ENCODE assay signal across 1 cellular context in the genomic region with DNA sequence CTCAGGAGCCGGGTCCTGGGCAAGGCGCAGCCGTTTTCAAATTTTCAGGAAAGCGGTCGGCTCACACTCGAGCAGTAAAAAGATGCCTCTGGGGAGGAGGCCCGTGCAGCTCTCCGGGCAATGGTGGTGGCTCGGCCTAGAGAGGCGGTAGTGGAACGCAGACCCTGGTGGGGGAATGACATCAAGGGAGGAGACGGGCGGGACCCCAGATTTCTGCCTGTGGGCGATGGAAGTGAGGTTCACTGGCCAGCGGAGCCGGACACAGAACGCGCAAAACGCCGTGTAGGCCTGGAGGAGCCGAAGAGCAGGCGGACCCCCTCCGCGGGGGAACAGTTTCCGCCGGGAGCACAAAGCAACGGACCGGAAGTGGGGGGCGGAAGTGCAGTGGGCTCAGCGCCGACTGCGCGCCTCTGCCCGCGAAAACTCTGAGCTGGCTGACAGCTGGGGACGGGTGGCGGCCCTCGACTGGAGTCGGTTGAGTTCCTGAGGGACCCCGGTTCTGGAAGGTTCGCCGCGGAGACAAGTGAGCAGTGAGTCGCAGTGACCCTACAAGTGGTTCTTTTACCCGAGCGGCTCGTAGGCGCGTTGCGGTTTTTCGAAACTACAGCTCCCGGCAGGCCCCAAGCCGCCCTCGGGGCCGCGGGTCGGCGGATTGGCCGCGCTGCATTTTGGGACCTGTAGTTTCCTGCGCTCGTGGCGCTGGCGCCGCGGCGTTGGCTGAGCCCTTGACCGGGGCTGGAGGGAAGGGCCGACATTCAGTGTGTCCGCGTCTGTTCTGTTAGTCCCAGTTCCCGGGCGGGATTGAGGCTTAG.
A peak's percentile ranks its signal among the peaks of the same experiment; 100 is the strongest.
TF ChIP-seq lines count a peak whose summit lies in the region.

A gene with protein sequence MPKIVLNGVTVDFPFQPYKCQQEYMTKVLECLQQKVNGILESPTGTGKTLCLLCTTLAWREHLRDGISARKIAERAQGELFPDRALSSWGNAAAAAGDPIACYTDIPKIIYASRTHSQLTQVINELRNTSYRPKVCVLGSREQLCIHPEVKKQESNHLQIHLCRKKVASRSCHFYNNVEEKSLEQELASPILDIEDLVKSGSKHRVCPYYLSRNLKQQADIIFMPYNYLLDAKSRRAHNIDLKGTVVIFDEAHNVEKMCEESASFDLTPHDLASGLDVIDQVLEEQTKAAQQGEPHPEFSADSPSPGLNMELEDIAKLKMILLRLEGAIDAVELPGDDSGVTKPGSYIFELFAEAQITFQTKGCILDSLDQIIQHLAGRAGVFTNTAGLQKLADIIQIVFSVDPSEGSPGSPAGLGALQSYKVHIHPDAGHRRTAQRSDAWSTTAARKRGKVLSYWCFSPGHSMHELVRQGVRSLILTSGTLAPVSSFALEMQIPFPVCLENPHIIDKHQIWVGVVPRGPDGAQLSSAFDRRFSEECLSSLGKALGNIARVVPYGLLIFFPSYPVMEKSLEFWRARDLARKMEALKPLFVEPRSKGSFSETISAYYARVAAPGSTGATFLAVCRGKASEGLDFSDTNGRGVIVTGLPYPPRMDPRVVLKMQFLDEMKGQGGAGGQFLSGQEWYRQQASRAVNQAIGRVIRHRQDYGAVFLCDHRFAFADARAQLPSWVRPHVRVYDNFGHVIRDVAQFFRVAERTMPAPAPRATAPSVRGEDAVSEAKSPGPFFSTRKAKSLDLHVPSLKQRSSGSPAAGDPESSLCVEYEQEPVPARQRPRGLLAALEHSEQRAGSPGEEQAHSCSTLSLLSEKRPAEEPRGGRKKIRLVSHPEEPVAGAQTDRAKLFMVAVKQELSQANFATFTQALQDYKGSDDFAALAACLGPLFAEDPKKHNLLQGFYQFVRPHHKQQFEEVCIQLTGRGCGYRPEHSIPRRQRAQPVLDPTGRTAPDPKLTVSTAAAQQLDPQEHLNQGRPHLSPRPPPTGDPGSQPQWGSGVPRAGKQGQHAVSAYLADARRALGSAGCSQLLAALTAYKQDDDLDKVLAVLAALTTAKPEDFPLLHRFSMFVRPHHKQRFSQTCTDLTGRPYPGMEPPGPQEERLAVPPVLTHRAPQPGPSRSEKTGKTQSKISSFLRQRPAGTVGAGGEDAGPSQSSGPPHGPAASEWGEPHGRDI (N-terminal part only) (plus strand): TSS at position 376 of the 812 bp plus-strand sequence. CDS start 1,091 bp downstream, outside the sequence.

TF ChIP-seq in HepG2, 621 proteins besides CTCF, POLR2A, EP300 and RAD21 (continued from another document and continues in another):
- TF ChIP-seq SP140L (CRISPR knock-in tag; IDR thresholded peaks at IDR 0.05; ENCODE audit: borderline replicate concordance) (peak; percentile 69; the same call in 1 of the 2 replicates), HNRNPUL1 (IDR thresholded peaks at IDR 0.05; ENCODE audit: low read depth, low read length) (no peak), ZNF354B (CRISPR knock-in tag; IDR thresholded peaks at IDR 0.05) (peak; percentile 83), HNRNPH1 (optimal IDR thresholded peaks at IDR 0.05; ENCODE audit: low read depth, low read length) (no peak), ZNF556 (CRISPR knock-in tag; IDR thresholded peaks at IDR 0.05; ENCODE audit: borderline replicate concordance) (peak; percentile 96; the same call in 1 of the 2 replicates), GZF1 (CRISPR knock-in tag; IDR thresholded peaks at IDR 0.05) (no peak; the same call in 1 of the 2 replicates), JUNB (CRISPR knock-in tag; IDR thresholded peaks at IDR 0.05; ENCODE audit: borderline replicate concordance) (no peak), RBM39 (IDR thresholded peaks at IDR 0.05; ENCODE audit: low read depth, low read length, poor library complexity, severe bottlenecking) (peak; percentile 90), SATB2 (CRISPR knock-in tag; IDR thresholded peaks at IDR 0.05) (peak; percentile 96), PAX8 (CRISPR knock-in tag; IDR thresholded peaks at IDR 0.05; ENCODE audit: borderline replicate concordance) (0 out of 2 replicates have a peak, but pooled peaks have one; percentile 11), FOXC1 (CRISPR knock-in tag; IDR thresholded peaks at IDR 0.05; ENCODE audit: borderline replicate concordance) (peak; percentile 97), ZNF746 (CRISPR knock-in tag; IDR thresholded peaks at IDR 0.05) (peak; percentile 89), MXI1 (IDR thresholded peaks at IDR 0.05; ENCODE audit: borderline replicate concordance, low read depth, low read length) (peak; percentile 85; the same call in 1 of the 3 replicates)
- TF ChIP-seq, protein P1, sequence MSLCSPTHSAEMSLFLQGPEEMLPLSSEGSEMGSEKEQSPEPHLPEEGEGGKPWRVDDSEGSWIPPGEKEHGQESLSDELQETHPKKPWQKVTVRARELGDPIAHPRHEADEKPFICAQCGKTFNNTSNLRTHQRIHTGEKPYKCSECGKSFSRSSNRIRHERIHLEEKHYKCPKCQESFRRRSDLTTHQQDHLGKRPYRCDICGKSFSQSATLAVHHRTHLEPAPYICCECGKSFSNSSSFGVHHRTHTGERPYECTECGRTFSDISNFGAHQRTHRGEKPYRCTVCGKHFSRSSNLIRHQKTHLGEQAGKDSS (CRISPR knock-in tag; IDR thresholded peaks at IDR 0.05; ENCODE audit: borderline replicate concordance, low read depth), result peak; percentile 80
- TF ChIP-seq, protein P2, sequence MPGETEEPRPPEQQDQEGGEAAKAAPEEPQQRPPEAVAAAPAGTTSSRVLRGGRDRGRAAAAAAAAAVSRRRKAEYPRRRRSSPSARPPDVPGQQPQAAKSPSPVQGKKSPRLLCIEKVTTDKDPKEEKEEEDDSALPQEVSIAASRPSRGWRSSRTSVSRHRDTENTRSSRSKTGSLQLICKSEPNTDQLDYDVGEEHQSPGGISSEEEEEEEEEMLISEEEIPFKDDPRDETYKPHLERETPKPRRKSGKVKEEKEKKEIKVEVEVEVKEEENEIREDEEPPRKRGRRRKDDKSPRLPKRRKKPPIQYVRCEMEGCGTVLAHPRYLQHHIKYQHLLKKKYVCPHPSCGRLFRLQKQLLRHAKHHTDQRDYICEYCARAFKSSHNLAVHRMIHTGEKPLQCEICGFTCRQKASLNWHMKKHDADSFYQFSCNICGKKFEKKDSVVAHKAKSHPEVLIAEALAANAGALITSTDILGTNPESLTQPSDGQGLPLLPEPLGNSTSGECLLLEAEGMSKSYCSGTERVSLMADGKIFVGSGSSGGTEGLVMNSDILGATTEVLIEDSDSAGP (CRISPR knock-in tag; IDR thresholded peaks at IDR 0.05; ENCODE audit: borderline replicate concordance), result peak; percentile 98
- TF ChIP-seq, protein P3, sequence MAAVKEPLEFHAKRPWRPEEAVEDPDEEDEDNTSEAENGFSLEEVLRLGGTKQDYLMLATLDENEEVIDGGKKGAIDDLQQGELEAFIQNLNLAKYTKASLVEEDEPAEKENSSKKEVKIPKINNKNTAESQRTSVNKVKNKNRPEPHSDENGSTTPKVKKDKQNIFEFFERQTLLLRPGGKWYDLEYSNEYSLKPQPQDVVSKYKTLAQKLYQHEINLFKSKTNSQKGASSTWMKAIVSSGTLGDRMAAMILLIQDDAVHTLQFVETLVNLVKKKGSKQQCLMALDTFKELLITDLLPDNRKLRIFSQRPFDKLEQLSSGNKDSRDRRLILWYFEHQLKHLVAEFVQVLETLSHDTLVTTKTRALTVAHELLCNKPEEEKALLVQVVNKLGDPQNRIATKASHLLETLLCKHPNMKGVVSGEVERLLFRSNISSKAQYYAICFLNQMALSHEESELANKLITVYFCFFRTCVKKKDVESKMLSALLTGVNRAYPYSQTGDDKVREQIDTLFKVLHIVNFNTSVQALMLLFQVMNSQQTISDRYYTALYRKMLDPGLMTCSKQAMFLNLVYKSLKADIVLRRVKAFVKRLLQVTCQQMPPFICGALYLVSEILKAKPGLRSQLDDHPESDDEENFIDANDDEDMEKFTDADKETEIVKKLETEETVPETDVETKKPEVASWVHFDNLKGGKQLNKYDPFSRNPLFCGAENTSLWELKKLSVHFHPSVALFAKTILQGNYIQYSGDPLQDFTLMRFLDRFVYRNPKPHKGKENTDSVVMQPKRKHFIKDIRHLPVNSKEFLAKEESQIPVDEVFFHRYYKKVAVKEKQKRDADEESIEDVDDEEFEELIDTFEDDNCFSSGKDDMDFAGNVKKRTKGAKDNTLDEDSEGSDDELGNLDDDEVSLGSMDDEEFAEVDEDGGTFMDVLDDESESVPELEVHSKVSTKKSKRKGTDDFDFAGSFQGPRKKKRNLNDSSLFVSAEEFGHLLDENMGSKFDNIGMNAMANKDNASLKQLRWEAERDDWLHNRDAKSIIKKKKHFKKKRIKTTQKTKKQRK (IDR thresholded peaks at IDR 0.05; ENCODE audit: low read length), result no peak
- TF ChIP-seq, protein P4, sequence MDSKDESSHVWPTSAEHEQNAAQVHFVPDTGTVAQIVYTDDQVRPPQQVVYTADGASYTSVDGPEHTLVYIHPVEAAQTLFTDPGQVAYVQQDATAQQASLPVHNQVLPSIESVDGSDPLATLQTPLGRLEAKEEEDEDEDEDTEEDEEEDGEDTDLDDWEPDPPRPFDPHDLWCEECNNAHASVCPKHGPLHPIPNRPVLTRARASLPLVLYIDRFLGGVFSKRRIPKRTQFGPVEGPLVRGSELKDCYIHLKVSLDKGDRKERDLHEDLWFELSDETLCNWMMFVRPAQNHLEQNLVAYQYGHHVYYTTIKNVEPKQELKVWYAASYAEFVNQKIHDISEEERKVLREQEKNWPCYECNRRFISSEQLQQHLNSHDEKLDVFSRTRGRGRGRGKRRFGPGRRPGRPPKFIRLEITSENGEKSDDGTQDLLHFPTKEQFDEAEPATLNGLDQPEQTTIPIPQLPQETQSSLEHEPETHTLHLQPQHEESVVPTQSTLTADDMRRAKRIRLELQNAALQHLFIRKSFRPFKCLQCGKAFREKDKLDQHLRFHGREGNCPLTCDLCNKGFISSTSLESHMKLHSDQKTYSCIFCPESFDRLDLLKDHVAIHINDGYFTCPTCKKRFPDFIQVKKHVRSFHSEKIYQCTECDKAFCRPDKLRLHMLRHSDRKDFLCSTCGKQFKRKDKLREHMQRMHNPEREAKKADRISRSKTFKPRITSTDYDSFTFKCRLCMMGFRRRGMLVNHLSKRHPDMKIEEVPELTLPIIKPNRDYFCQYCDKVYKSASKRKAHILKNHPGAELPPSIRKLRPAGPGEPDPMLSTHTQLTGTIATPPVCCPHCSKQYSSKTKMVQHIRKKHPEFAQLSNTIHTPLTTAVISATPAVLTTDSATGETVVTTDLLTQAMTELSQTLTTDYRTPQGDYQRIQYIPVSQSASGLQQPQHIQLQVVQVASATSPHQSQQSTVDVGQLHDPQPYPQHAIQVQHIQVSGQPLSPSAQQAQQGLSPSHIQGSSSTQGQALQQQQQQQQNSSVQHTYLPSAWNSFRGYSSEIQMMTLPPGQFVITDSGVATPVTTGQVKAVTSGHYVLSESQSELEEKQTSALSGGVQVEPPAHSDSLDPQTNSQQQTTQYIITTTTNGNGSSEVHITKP (CRISPR knock-in tag; IDR thresholded peaks at IDR 0.05; ENCODE audit: low read depth), result peak; percentile 86
- TF ChIP-seq, protein P5, sequence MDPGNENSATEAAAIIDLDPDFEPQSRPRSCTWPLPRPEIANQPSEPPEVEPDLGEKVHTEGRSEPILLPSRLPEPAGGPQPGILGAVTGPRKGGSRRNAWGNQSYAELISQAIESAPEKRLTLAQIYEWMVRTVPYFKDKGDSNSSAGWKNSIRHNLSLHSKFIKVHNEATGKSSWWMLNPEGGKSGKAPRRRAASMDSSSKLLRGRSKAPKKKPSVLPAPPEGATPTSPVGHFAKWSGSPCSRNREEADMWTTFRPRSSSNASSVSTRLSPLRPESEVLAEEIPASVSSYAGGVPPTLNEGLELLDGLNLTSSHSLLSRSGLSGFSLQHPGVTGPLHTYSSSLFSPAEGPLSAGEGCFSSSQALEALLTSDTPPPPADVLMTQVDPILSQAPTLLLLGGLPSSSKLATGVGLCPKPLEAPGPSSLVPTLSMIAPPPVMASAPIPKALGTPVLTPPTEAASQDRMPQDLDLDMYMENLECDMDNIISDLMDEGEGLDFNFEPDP (CRISPR knock-in tag; conservative IDR thresholded peaks at IDR 0.05), result no peak; the same call in 1 of the 2 replicates
- TF ChIP-seq, protein P6, sequence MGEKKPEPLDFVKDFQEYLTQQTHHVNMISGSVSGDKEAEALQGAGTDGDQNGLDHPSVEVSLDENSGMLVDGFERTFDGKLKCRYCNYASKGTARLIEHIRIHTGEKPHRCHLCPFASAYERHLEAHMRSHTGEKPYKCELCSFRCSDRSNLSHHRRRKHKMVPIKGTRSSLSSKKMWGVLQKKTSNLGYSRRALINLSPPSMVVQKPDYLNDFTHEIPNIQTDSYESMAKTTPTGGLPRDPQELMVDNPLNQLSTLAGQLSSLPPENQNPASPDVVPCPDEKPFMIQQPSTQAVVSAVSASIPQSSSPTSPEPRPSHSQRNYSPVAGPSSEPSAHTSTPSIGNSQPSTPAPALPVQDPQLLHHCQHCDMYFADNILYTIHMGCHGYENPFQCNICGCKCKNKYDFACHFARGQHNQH (CRISPR knock-in tag; IDR thresholded peaks at IDR 0.05), result peak; percentile 91
- TF ChIP-seq, protein P7, sequence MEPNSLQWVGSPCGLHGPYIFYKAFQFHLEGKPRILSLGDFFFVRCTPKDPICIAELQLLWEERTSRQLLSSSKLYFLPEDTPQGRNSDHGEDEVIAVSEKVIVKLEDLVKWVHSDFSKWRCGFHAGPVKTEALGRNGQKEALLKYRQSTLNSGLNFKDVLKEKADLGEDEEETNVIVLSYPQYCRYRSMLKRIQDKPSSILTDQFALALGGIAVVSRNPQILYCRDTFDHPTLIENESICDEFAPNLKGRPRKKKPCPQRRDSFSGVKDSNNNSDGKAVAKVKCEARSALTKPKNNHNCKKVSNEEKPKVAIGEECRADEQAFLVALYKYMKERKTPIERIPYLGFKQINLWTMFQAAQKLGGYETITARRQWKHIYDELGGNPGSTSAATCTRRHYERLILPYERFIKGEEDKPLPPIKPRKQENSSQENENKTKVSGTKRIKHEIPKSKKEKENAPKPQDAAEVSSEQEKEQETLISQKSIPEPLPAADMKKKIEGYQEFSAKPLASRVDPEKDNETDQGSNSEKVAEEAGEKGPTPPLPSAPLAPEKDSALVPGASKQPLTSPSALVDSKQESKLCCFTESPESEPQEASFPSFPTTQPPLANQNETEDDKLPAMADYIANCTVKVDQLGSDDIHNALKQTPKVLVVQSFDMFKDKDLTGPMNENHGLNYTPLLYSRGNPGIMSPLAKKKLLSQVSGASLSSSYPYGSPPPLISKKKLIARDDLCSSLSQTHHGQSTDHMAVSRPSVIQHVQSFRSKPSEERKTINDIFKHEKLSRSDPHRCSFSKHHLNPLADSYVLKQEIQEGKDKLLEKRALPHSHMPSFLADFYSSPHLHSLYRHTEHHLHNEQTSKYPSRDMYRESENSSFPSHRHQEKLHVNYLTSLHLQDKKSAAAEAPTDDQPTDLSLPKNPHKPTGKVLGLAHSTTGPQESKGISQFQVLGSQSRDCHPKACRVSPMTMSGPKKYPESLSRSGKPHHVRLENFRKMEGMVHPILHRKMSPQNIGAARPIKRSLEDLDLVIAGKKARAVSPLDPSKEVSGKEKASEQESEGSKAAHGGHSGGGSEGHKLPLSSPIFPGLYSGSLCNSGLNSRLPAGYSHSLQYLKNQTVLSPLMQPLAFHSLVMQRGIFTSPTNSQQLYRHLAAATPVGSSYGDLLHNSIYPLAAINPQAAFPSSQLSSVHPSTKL (CRISPR knock-in tag; IDR thresholded peaks at IDR 0.05), result peak; percentile 66
